Comparison of ENCODE assay signal across 8 cellular contexts in genomic region chr10:110304394-110304779, GRCh38. TPM values are rescaled to one million over a fixed set of nuclear protein-coding genes. Genes with fewer than 3 reads are reported as not detected.
DNase-seq lines count a peak whose midpoint lies in the region; ATAC-seq, FAIRE-seq and TF ChIP-seq lines count a peak whose summit lies in the region.

No MANE protein-coding gene starts in this region.

- no peak for TF ChIP-seq EP300 in H1 (IDR thresholded peaks at IDR 0.05; ENCODE audit: borderline replicate concordance in 1 of 2, low read depth in 2 of 2, low read length in 2 of 2)

- 0 out of 2 replicates have a peak, but pooled peaks cover 2% of the 10 kb centered on the region for H3K79me1 ChIP-seq in H1 (ENCODE audit: low read depth, low read length)

- H3K56ac ChIP-seq in H1 (replicated peaks; ENCODE audit: insufficient read length, low read depth, low read length): peak overlapping the region; percentile 49

- H4K91ac ChIP-seq in H1 (replicated peaks; ENCODE audit: insufficient read length, low read length): no peak overlapping the region

- 1% methylated on average over 30 of the region's 42 CpGs; no CpG with 5 or more reads in 1 of the 2 experiments for WGBS in H1 (ENCODE audit: extremely low coverage in 1 of 2, insufficient coverage in 1 of 2, insufficient read length in 1 of 2, insufficient replicate concordance in 2 of 2, low coverage in 1 of 2, low lambda C conversion rate in 2 of 2, missing lambda C conversion rate in 1 of 2), 2 experiments

- TF ChIP-seq POLR2A in H1 (IDR thresholded peaks at IDR 0.05; ENCODE audit: control extremely low read depth in 1 of 2, low read depth in 2 of 2, low read length in 2 of 2): no peak; a peak in 1 of 3 replicates

- H2BK20ac ChIP-seq in H1 (ENCODE audit: low read length): no peak overlapping the region

- peaks cover 50% of the 10 kb centered on the region for H3K79me2 ChIP-seq in OCI-LY3 (ENCODE audit: low read length)
- peaks cover 6 to 48% of the 10 kb centered on the region in 2 experiments for H3K79me2 ChIP-seq in H1 (ENCODE audit: control insufficient read depth in 1 of 2, insufficient read depth in 2 of 2, low read length in 2 of 2)

- H3K9ac ChIP-seq in OCI-LY3 (ENCODE audit: low read length) (peak overlapping the region; percentile 80), H1 (replicated peaks in 1 of 4; ENCODE audit: extremely low read depth in 1 of 4, low read depth in 3 of 4, low read length in 3 of 4) (peak overlapping the region; percentile 88 to 100 (median 92))

- peaks cover 67% of the 10 kb centered on the region for H3K4me1 Mint-ChIP-seq in HFFc6 (ENCODE audit: low read depth)
- H3K4me1 Mint-ChIP-seq in naive B cell: peaks cover 20 to 51% (median 35%) of the 10 kb centered on the region in 3 donors

- no peak for FAIRE-seq in H1 (lab: Jason Lieb, UNC)

- no peaks in the 10 kb centered on the region for H3K27me3 ChIP-seq in OCI-LY3 (ENCODE audit: low read depth, low read length)
- no peaks in the 10 kb centered on the region for H3K27me3 ChIP-seq in H1 (replicated peaks in 1 of 4; ENCODE audit: control insufficient read depth in 3 of 4, extremely low read depth in 1 of 4, insufficient read depth in 3 of 4, low read length in 3 of 4)

- no peak overlapping the region for H2AK5ac ChIP-seq in H1 (ENCODE audit: low read depth, low read length)

- peaks cover 33% of the 10 kb centered on the region for H3K36me3 Mint-ChIP-seq in HFFc6 (ENCODE audit: low read depth)
- peaks cover 0 to 8% of the 10 kb centered on the region in 2 donors for H3K36me3 Mint-ChIP-seq in naive B cell

- H2BK5ac ChIP-seq in H1 (ENCODE audit: low read depth, low read length): no peak overlapping the region

- H3K27ac ChIP-seq in OCI-LY3 (ENCODE audit: low read length) (peak overlapping the region; percentile 43), H1 (ENCODE audit: low read depth, low read length) (peak overlapping the region; percentile 81)

- H4K20me1 ChIP-seq in OCI-LY3 (ENCODE audit: insufficient read depth, low read length) (0 out of 2 replicates have a peak, but pooled peaks cover 4% of the 10 kb centered on the region), H1 (replicated peaks in 1 of 2; ENCODE audit: control insufficient read depth in 1 of 2, insufficient read depth in 2 of 2, low read length in 2 of 2) (peaks cover 5 to 7% of the 10 kb centered on the region in 2 experiments)

- H2BK12ac ChIP-seq in H1 (ENCODE audit: low read depth, low read length): no peak overlapping the region

- H3K14ac ChIP-seq in H1 (ENCODE audit: insufficient read length): no peak overlapping the region

- no peak overlapping the region for H2BK15ac ChIP-seq in H1 (ENCODE audit: low read length)

- peak overlapping the region; percentile 96 for H4K5ac ChIP-seq in H1 (ENCODE audit: insufficient read length, low read depth, low read length)

- POLR2A ChIA-PET in H1 (lab: Charles Lee; ENCODE audit: partially characterized antibody): interaction anchor here (0.8 to 2.8 kb wide), 18 partner anchors 8 to 611 kb away, joined by 3 to 12 read pairs (median 4); partner anchors contain the start of gene DUSP5

- TF ChIP-seq CTCF in HFFc6 (IDR thresholded peaks at IDR 0.05): no peak
- no peak for TF ChIP-seq CTCF in OCI-LY3 (IDR thresholded peaks at IDR 0.05; ENCODE audit: low read depth, low read length)
- TF ChIP-seq CTCF in H1 (IDR thresholded peaks at IDR 0.05; ENCODE audit: control extremely low read depth in 1 of 3, insufficient read depth in 1 of 3, low read depth in 1 of 3, low read length in 3 of 3): no peak

- H3K23me2 ChIP-seq in H1 (ENCODE audit: low read depth, low read length): 0 out of 2 replicates have a peak, but pooled peaks cover 2% of the 10 kb centered on the region

- H3K36me3 ChIP-seq in OCI-LY3 (replicated peaks; ENCODE audit: low read depth, low read length) (peaks cover 30% of the 10 kb centered on the region), H1 (ENCODE audit: control insufficient read depth in 2 of 4, insufficient read depth in 4 of 4, low read length in 3 of 4) (peaks cover 3 to 37% (median 24%) of the 10 kb centered on the region in 4 experiments)

- peak; percentile 49 to 54 for ATAC-seq in naive B cell (ENCODE audit: low read depth in 2 of 2)

- peak overlapping the region; percentile 90 for H3K4me3 ChIP-seq in OCI-LY3 (ENCODE audit: low read length)
- H3K4me3 ChIP-seq in H1 (ENCODE audit: extremely low read depth in 1 of 4, insufficient read depth in 2 of 4, low read depth in 3 of 4, low read length in 4 of 4): peak overlapping the region; percentile 66 to 90 (median 78)

- DNase-seq in NCI-H2227 (lab: John Stamatoyannopoulos, UW; ENCODE audit: unreplicated experiment) (peak; percentile 44), NCI-H2227 treated with DMSO at 0.1 percent for 48 hours (lab: John Stamatoyannopoulos, UW) (no peak), HFFc6 (no peak), H1 (ENCODE audit: low read depth in 1 of 2, low spot score in 2 of 2) (no peak), naive B cell (no peak), RKO (ENCODE audit: low spot score) (no peak), SHP77 (lab: John Stamatoyannopoulos, UW) (no peak)

- H3K9me3 ChIP-seq in OCI-LY3 (ENCODE audit: insufficient read depth, low read length) (no peaks in the 10 kb centered on the region), H1 (ENCODE audit: insufficient read depth in 2 of 2, low read depth in 1 of 2, low read length in 1 of 2) (no peaks in the 10 kb centered on the region)

- no peak for TF ChIP-seq RAD21 in H1 (IDR thresholded peaks at IDR 0.05 in 1 of 2, conservative IDR thresholded peaks at IDR 0.05 in 1 of 2; ENCODE audit: low read depth in 2 of 2, low read length in 2 of 2)

- no peaks in the 10 kb centered on the region for H3K9me3 Mint-ChIP-seq in HFFc6
- no peaks in the 10 kb centered on the region for H3K9me3 Mint-ChIP-seq in naive B cell

- H4K8ac ChIP-seq in H1 (ENCODE audit: extremely low read depth, insufficient read depth, low read length): peak overlapping the region; percentile 95; the same call in 1 of the 2 replicates

- H2BK120ac ChIP-seq in H1 (replicated peaks; ENCODE audit: low read depth, low read length): no peak overlapping the region

- H3K4me1 ChIP-seq in OCI-LY3 (ENCODE audit: low read length): peaks cover 12% of the 10 kb centered on the region
- 0 out of 7 replicates have a peak, but pooled peaks cover 0 to 3% (median 0%) of the 10 kb centered on the region in 4 experiments for H3K4me1 ChIP-seq in H1 (replicated peaks in 1 of 4; ENCODE audit: control insufficient read depth in 3 of 4, insufficient read depth in 4 of 4, low read length in 3 of 4)

- H3K18ac ChIP-seq in H1 (ENCODE audit: extremely low read depth, low read length): no peak overlapping the region; the same call in 1 of the 2 replicates

- peak overlapping the region; percentile 94 for H3K27ac Mint-ChIP-seq in HFFc6
- H3K27ac Mint-ChIP-seq in naive B cell: peak overlapping the region; percentile 95 to 99 (median 98)

- H3K4me3 Mint-ChIP-seq in HFFc6 (peak overlapping the region; percentile 99), naive B cell (peak overlapping the region; percentile 90 to 99 (median 98))

- CTCF ChIA-PET in H1 (lab: Charles Lee; ENCODE audit: partially characterized antibody): interaction anchor here (0.9 to 4.7 kb wide), 7 partner anchors 12 to 250 kb away, joined by 3 to 41 read pairs (median 3); no protein-coding TSS in a partner anchor

- peak overlapping the region; percentile 87 for H3K4me2 ChIP-seq in OCI-LY3 (ENCODE audit: low read length)
- H3K4me2 ChIP-seq in H1 (ENCODE audit: insufficient read depth in 1 of 2, low read depth in 2 of 2, low read length in 2 of 2): peak overlapping the region; percentile 40 to 69

- no peak overlapping the region for H2AFZ ChIP-seq in OCI-LY3 (ENCODE audit: low read depth, low read length)
- no peak overlapping the region for H2AFZ ChIP-seq in H1 (ENCODE audit: low read length)

- H3K23ac ChIP-seq in H1 (ENCODE audit: insufficient read length): no peak overlapping the region

- no peak overlapping the region for H3K4ac ChIP-seq in H1 (replicated peaks; ENCODE audit: insufficient read length, low read depth, low read length)

- H3K27me3 Mint-ChIP-seq in HFFc6 (ENCODE audit: insufficient read depth) (no peaks in the 10 kb centered on the region), naive B cell (no peaks in the 10 kb centered on the region)

TF ChIP-seq in H1, 55 proteins besides CTCF, POLR2A, EP300 and RAD21:
- TF ChIP-seq KDM4A (IDR thresholded peaks at IDR 0.05; ENCODE audit: low read depth, low read length, severe bottlenecking) (peak; percentile 19), ASH2L (IDR thresholded peaks at IDR 0.05; ENCODE audit: low read length) (peak; percentile 7), TAF7 (optimal IDR thresholded peaks at IDR 0.05; ENCODE audit: borderline replicate concordance, low read depth, low read length) (peak; percentile 70), RXRA (IDR thresholded peaks at IDR 0.05; ENCODE audit: insufficient read depth, low read depth, low read length) (no peak), SP2 (IDR thresholded peaks at IDR 0.05; ENCODE audit: low read length) (no peak), SIN3A (conservative IDR thresholded peaks at IDR 0.05 in 1 of 2, IDR thresholded peaks at IDR 0.05 in 1 of 2; ENCODE audit: low read depth in 1 of 2, low read length in 2 of 2) (0 out of 4 replicates have a peak, but pooled peaks of 1 of the 2 experiments have one; percentile 24), RBBP5 (IDR thresholded peaks at IDR 0.05; ENCODE audit: borderline replicate concordance, low read depth, low read length) (peak; percentile 88; the same call in 1 of the 2 replicates)

RNA-seq across cellular contexts. Expression of gene SMNDC1, which starts 0.3 kb away (rescaled TPM):
- total RNA-seq in HFFc6 (2021; fragmentation: NEBNext Ultra II Directional; extraction: Animal tissue kit (Norgen Biotek cat#: 25700)): 10 to 100 TPM; 31.5 to 37.5 (median 34.8) TPM
- 48.6 and 53.5 TPM in 2 replicates for total RNA-seq in H1 (2021; fragmentation: NEBNext Ultra II Directional; extraction: Animal tissue kit (Norgen Biotek cat#: 25700))
- 4.3 and 8.1 TPM in 2 replicates for polyA plus RNA-seq in H1 (2011; rRNA removed)
- 12.4 TPM for polyA plus RNA-seq in H1 (2011; cell fraction: cytosol; rRNA removed)
- 4.8 TPM for polyA plus RNA-seq in H1 (2011; cell fraction: nucleus; rRNA removed)
- polyA plus RNA-seq in H1 (2012, experiment 1 of 2): 27.9 to 44.3 TPM (median 32.5 TPM) in 4 replicates
- 7.6 TPM for polyA plus RNA-seq in H1 (2012, experiment 2 of 2)
- polyA plus RNA-seq in H1 (2013, experiment 1 of 2): 37.6 TPM
- 34.3 TPM for polyA plus RNA-seq in H1 (2013, experiment 2 of 2)
- polyA minus RNA-seq in H1 (2011; rRNA and poly(A)+ RNA removed): 5.2 and 8.7 TPM in 2 replicates
- polyA minus RNA-seq in H1 (2011; cell fraction: cytosol; rRNA and poly(A)+ RNA removed): 11.7 TPM
- 24.3 TPM for polyA minus RNA-seq in H1 (2011; cell fraction: nucleus; rRNA and poly(A)+ RNA removed)
- 10 to 100 TPM; 11.9 to 20.8 (median 15.9) TPM for polyA plus RNA-seq in naive B cell (ENCODE audit: low read depth in 6 of 6)
